In the genomic region with DNA sequence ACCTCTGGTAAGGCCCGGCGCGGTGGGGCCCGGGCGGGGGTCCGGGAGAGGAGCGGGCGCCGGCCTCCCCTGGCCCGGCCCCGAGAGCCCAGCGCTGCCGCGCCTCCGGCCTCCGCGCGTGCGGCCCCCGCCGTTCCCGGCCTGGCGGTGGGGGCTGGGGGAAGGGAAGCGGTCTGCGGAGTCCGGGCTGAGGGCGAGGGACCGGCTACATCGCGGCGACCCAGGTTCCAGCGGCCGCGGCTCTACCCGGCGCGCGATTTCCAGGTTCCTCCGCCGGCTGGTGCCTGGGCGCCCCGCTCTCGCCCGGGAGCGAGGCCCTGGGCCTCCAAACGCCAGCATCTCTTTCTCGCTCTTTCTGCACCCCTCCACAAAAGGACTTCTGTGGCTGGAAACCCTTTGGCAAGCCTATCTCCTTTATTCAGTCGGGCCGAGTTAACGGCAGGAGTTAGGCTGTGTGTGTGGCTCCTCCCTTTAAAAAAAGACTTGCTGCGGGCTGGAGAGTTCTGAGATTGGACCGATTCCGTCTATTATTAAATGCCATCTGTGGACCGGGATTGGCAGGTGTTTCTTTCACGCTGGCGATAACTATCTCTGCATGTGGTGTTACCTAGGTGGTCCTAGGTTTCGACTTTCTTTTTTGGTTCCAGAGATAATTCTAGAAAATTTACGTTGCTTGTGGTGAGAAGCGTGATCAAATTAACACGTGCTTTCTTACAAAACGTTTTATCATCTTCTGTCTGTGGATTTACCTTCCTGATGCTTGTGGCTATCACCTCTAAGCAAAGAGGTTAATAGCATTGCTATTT, we compare ENCODE assay signal across 8 cellular contexts. TPM values are rescaled to one million over a fixed set of nuclear protein-coding genes. Genes with fewer than 3 reads are reported as not detected.
A peak's percentile ranks its signal among the peaks of the same experiment; 100 is the strongest.
DNase-seq lines count a peak whose midpoint lies in the region; ATAC-seq and TF ChIP-seq lines count a peak whose summit lies in the region.

No MANE protein-coding gene starts in this region.

- ATAC-seq in HG02943 (IDR thresholded peaks at IDR 0.05; ENCODE audit: low read depth, unreplicated experiment) (peak; percentile 20), gastroesophageal sphincter (peak; percentile 64)

- H3K27ac ChIP-seq in gastroesophageal sphincter: peak overlapping the region; percentile 86 to 97 (median 94)

- H3K36me3 ChIP-seq in gastroesophageal sphincter: no peaks in the 10 kb centered on the region

- WGBS in gastroesophageal sphincter (ENCODE audit: low coverage in 1 of 2), 2 donors: 0 to 1% methylated on average over 8 to 11 of the region's 61 CpGs

- H3K4me3 ChIP-seq in gastroesophageal sphincter: peak overlapping the region; percentile 73 to 87

- DNase-seq in stimulated activated CD4-positive, alpha-beta T cell treated with anti-CD3 and anti-CD28 coated beads, Interleukin-15, amount 100 ng/mL, for 24 hours: peak; percentile 42
- no peak for DNase-seq in stimulated activated CD4-positive, alpha-beta T cell treated with anti-CD3 and anti-CD28 coated beads, Interleukin-4, amount 100 ng/mL, for 1 hour
- DNase-seq in NCI-H524 treated with DMSO at 0.1 percent for 48 hours (lab: John Stamatoyannopoulos, UW) (peak; percentile 4), nucleus accumbens (lab: John Stamatoyannopoulos, UW) (peak in 37 of 56 donors; percentile 18 to 74 (median 52)), SKM-1 (lab: John Stamatoyannopoulos, UW; ENCODE audit: unreplicated experiment) (no peak)
- peak; percentile 18 for DNase-seq in activated gamma-delta T cell treated with anti-CD3 and anti-CD28 coated beads, Interleukin-2, amount 50 U/mL, for 16 hours (ENCODE audit: low read depth)

- H3K9me3 ChIP-seq in gastroesophageal sphincter: no peaks in the 10 kb centered on the region

- no peak for TF ChIP-seq EP300 in gastroesophageal sphincter (IDR thresholded peaks at IDR 0.05)

- H3K4me1 ChIP-seq in gastroesophageal sphincter: peaks cover 0 to 30% (median 7%) of the 10 kb centered on the region in 3 donors

- TF ChIP-seq POLR2A in gastroesophageal sphincter (IDR thresholded peaks at IDR 0.05): peak in 1 of 2 donors; percentile 5

- TF ChIP-seq CTCF in gastroesophageal sphincter (IDR thresholded peaks at IDR 0.05): no peak

- H3K27me3 ChIP-seq in gastroesophageal sphincter: no peaks in the 10 kb centered on the region

RNA-seq across cellular contexts. Expression of a gene that starts 0.6 kb away (rescaled TPM):
- 10 to 100 TPM; 44.8 to 59.2 (median 53.1) TPM for total RNA-seq in gastroesophageal sphincter

RNA-seq across cellular contexts. Expression of a gene that starts 59.7 kb away (rescaled TPM):
- under 1 TPM in 3 of 4 donors, not detected in 1; 0.16 to 0.94 (median 0.31) TPM for total RNA-seq in gastroesophageal sphincter

Comparison
In these comparisons a context has a peak if more than half of its experiments do, and no peak if none do; other contexts are left out.
1. DNase-seq: peak in stimulated activated CD4-positive, alpha-beta T cell treated with anti-CD3 and anti-CD28 coated beads, Interleukin-15, amount 100 ng/mL, for 24 hours (single experiment), NCI-H524 treated with DMSO at 0.1 percent for 48 hours (single experiment), activated gamma-delta T cell treated with anti-CD3 and anti-CD28 coated beads, Interleukin-2, amount 50 U/mL, for 16 hours (single experiment) and nucleus accumbens (37 of 56); none in stimulated activated CD4-positive, alpha-beta T cell treated with anti-CD3 and anti-CD28 coated beads, Interleukin-4, amount 100 ng/mL, for 1 hour (single experiment) and SKM-1 (single experiment).